ENCODE assay signal across 8 cellular contexts in genomic region chr4:17817027-17817426, GRCh38. TPM values are rescaled to one million over a fixed set of nuclear protein-coding genes. Genes with fewer than 3 reads are reported as not detected.
DNase-seq lines count a peak whose midpoint lies in the region; ATAC-seq and TF ChIP-seq lines count a peak whose summit lies in the region.

No MANE protein-coding gene starts in this region.

- peak; percentile 63 for ATAC-seq in GM21381 (IDR thresholded peaks at IDR 0.05; ENCODE audit: unreplicated experiment)
- peak; percentile 77 for ATAC-seq in HG03575 (IDR thresholded peaks at IDR 0.05; ENCODE audit: extremely low read depth, insufficient number of reproducible peaks, low FRiP score, unreplicated experiment)

- peak; percentile 71 for TF ChIP-seq CTCF in SK-N-SH (IDR thresholded peaks at IDR 0.05)
- TF ChIP-seq CTCF in osteoblast (IDR thresholded peaks at IDR 0.05; ENCODE audit: extremely low read depth, low read depth, low read length), result peak; percentile 60

- no peaks in the 10 kb centered on the region for H4K20me1 ChIP-seq in SK-N-SH (ENCODE audit: insufficient read depth)
- H4K20me1 ChIP-seq in osteoblast (ENCODE audit: insufficient read depth, low read length), result no peaks in the 10 kb centered on the region

- peaks cover 14% of the 10 kb centered on the region for H3F3A ChIP-seq in SK-N-SH (replicated peaks; ENCODE audit: insufficient read depth)

- TF ChIP-seq RAD21 in SK-N-SH (IDR thresholded peaks at IDR 0.05; ENCODE audit: low read length), result peak; percentile 80

- H2AFZ ChIP-seq in SK-N-SH (ENCODE audit: low read depth) (peak overlapping the region; percentile 50; the same call in 1 of the 2 replicates), osteoblast (ENCODE audit: low read length) (peak overlapping the region; percentile 88)

- no peak for TF ChIP-seq EP300 in SK-N-SH (IDR thresholded peaks at IDR 0.05; ENCODE audit: borderline replicate concordance in 1 of 2, low read depth in 1 of 2, low read length in 1 of 2)

- WGBS in SK-N-SH (ENCODE audit: low lambda C conversion rate), result 69% methylated on average over 5 of the region's 5 CpGs

- peaks cover 0 to 6% of the 10 kb centered on the region in 2 experiments; a peak in 2 of 4 replicates for H3K4me1 ChIP-seq in SK-N-SH (ENCODE audit: control insufficient read depth in 1 of 2, insufficient read depth in 2 of 2, low read depth in 1 of 2, low read length in 1 of 2)
- peaks cover 27% of the 10 kb centered on the region for H3K4me1 ChIP-seq in osteoblast (ENCODE audit: insufficient read depth, low read length)

- H3K27me3 ChIP-seq in SK-N-SH (ENCODE audit: insufficient read depth), result no peaks in the 10 kb centered on the region
- H3K27me3 ChIP-seq in osteoblast (ENCODE audit: insufficient read depth, low read length), result no peaks in the 10 kb centered on the region

- no peaks in the 10 kb centered on the region for H3K9me3 ChIP-seq in SK-N-SH
- H3K9me3 ChIP-seq in osteoblast (ENCODE audit: low read depth, low read length), result no peaks in the 10 kb centered on the region

- H3K27ac ChIP-seq in SK-N-SH (ENCODE audit: low read depth in 2 of 2, low read length in 1 of 2) (no peak overlapping the region; a peak in 2 of 4 replicates), osteoblast (ENCODE audit: low read depth, low read length) (no peak overlapping the region)

- H3K36me3 ChIP-seq in SK-N-SH (replicated peaks in 1 of 2; ENCODE audit: control insufficient read depth in 1 of 2, insufficient read depth in 2 of 2, low read length in 1 of 2) (peaks cover 7 to 22% of the 10 kb centered on the region in 2 experiments), osteoblast (ENCODE audit: insufficient read depth, low read length) (peaks cover 6% of the 10 kb centered on the region)

- peaks cover 100% of the 10 kb centered on the region for H3K79me2 ChIP-seq in SK-N-SH (ENCODE audit: insufficient read depth)
- H3K79me2 ChIP-seq in osteoblast (ENCODE audit: insufficient read depth, low read length), result peaks cover 64% of the 10 kb centered on the region

- DNase-seq in NCI-H345 (lab: John Stamatoyannopoulos, UW), result peak; percentile 5
- DNase-seq in NCI-H345 treated with DMSO at 0.1 percent for 48 hours (lab: John Stamatoyannopoulos, UW; ENCODE audit: unreplicated experiment), result no peak
- peak; percentile 24 for DNase-seq in SK-N-SH
- peak; percentile 36 to 43 for DNase-seq in erythroblast (lab: John Stamatoyannopoulos, UW)
- DNase-seq in osteoblast (ENCODE audit: insufficient read length, low spot score, missing footprints), result no peak
- no peak for DNase-seq in stimulated activated CD4-positive, alpha-beta T cell treated with anti-CD3 and anti-CD28 coated beads, Interleukin-2, amount 100 ng/mL, for 48 hours

- no peaks in the 10 kb centered on the region for H3K9me2 ChIP-seq in SK-N-SH

- H3K4me3 ChIP-seq in SK-N-SH (ENCODE audit: low read depth in 2 of 2, low read length in 1 of 2) (peak overlapping the region in 1 of 2 experiments; percentile 33; a peak in 1 of 4 replicates), osteoblast (ENCODE audit: insufficient read depth, low read length) (peak overlapping the region; percentile 44)

- CTCF ChIA-PET in SK-N-SH (lab: Yijun Ruan, JAX), result interaction anchor here (0.6 to 2.6 kb wide), 39 partner anchors 9 to 778 kb away, joined by 3 to 40 read pairs (median 4); partner anchors contain the start of gene LCORL

- H3K4me2 ChIP-seq in SK-N-SH, result 0 out of 2 replicates have a peak overlapping the region, but pooled peaks have one; percentile 14
- H3K4me2 ChIP-seq in osteoblast (ENCODE audit: insufficient read depth, low read length), result peak overlapping the region; percentile 77

- POLR2A ChIA-PET in SK-N-SH (lab: Yijun Ruan, JAX), result no interaction called here

- TF ChIP-seq POLR2A in erythroblast (IDR thresholded peaks at IDR 0.05; ENCODE audit: low read length), result no peak

- H3K9ac ChIP-seq in SK-N-SH, result no peak overlapping the region

TF ChIP-seq in SK-N-SH, 30 proteins besides CTCF, POLR2A, EP300 and RAD21:
- TF ChIP-seq JUND (IDR thresholded peaks at IDR 0.05) (no peak), YY1 (IDR thresholded peaks at IDR 0.05; ENCODE audit: low read depth) (no peak), SMC3 (IDR thresholded peaks at IDR 0.05; ENCODE audit: low read depth, low read length) (peak; percentile 47)

RNA-seq across cellular contexts. Expression of gene NCAPG, which starts 6.2 kb away (rescaled TPM):
- polyA plus RNA-seq in SK-N-SH (2012; rRNA removed), result 4.8 and 5.4 TPM in 2 replicates
- 6.8 and 7.0 TPM in 2 replicates for polyA plus RNA-seq in SK-N-SH (2012; cell fraction: cytosol; rRNA removed)
- 3.8 and 6.3 TPM in 2 replicates for polyA plus RNA-seq in SK-N-SH (2012; cell fraction: nucleus; rRNA removed)
- 4.0 and 5.3 TPM in 2 replicates for total RNA-seq in osteoblast

RNA-seq across cellular contexts. Expression of gene DCAF16, which starts 6.5 kb away (rescaled TPM):
- polyA plus RNA-seq in SK-N-SH (2012; rRNA removed), result 23.5 and 28.5 TPM in 2 replicates
- 18.6 and 19.5 TPM in 2 replicates for polyA plus RNA-seq in SK-N-SH (2012; cell fraction: cytosol; rRNA removed)
- polyA plus RNA-seq in SK-N-SH (2012; cell fraction: nucleus; rRNA removed), result 46.3 and 48.0 TPM in 2 replicates
- total RNA-seq in osteoblast, result 28.3 and 35.1 TPM in 2 replicates

RNA-seq across cellular contexts. Expression of gene FAM184B, which starts 35.6 kb away (rescaled TPM):
- polyA plus RNA-seq in SK-N-SH (2012; rRNA removed), result not detected in 2 replicates
- under 0.01 TPM in 2 replicates for polyA plus RNA-seq in SK-N-SH (2012; cell fraction: cytosol; rRNA removed)
- polyA plus RNA-seq in SK-N-SH (2012; cell fraction: nucleus; rRNA removed), result 0.04 TPM in 1 of 2 replicates, not detected in the other
- under 0.01 TPM in 1 of 2 replicates, not detected in the other for total RNA-seq in osteoblast

Comparison
In these comparisons a context has a peak if more than half of its experiments do, and no peak if none do; other contexts are left out.
1. DNase-seq: peak in NCI-H345 (single experiment), SK-N-SH (single experiment) and erythroblast (2 of 2); none in NCI-H345 treated with DMSO at 0.1 percent for 48 hours (single experiment), osteoblast (single experiment) and stimulated activated CD4-positive, alpha-beta T cell treated with anti-CD3 and anti-CD28 coated beads, Interleukin-2, amount 100 ng/mL, for 48 hours (0 of 2).